Comparison of ENCODE assay signal across 10 cellular contexts in genomic region chr14:24310387-24310665, GRCh38. TPM values are rescaled to one million over a fixed set of nuclear protein-coding genes. Genes with fewer than 3 reads are reported as not detected.
DNase-seq lines count a peak whose midpoint lies in the region; ATAC-seq and TF ChIP-seq lines count a peak whose summit lies in the region.
"Had no signal": no experiment of that assay in that cellular context is flagged by ENCODE, and none has a peak within 500 bp of the region (broad histone marks: within the 10 kb centered on the region; RNA-seq: fewer than 3 reads in every experiment).

No MANE protein-coding gene starts in this region.

- peaks cover 21% of the 10 kb centered on the region for H3K36me3 Mint-ChIP-seq in T-cell

- peak overlapping the region; percentile 92 to 97 (median 95) for H3K27ac ChIP-seq in esophagus squamous epithelium
- H3K27ac ChIP-seq in sigmoid colon, result peak overlapping the region; percentile 79 to 91 (median 82)
- H3K27ac ChIP-seq in A673 (ENCODE audit: low read depth, low read length, poor library complexity, severe bottlenecking), result no peak overlapping the region

- H3K9me3 ChIP-seq in esophagus squamous epithelium (no peaks in the 10 kb centered on the region), sigmoid colon (no peaks in the 10 kb centered on the region), A673 (ENCODE audit: low read depth, low read length, poor library complexity, severe bottlenecking) (no peaks in the 10 kb centered on the region)
- H3K9me3 ChIP-seq: MG63 had no signal

- peaks cover 67 to 80% (median 69%) of the 10 kb centered on the region in 3 donors for H3K4me1 ChIP-seq in esophagus squamous epithelium
- peaks cover 0 to 31% (median 29%) of the 10 kb centered on the region in 4 donors for H3K4me1 ChIP-seq in sigmoid colon
- H3K4me1 ChIP-seq in A673 (ENCODE audit: insufficient read depth, low read length, poor library complexity, severe bottlenecking), result peaks cover 13% of the 10 kb centered on the region

- TF ChIP-seq POLR2A in esophagus squamous epithelium (IDR thresholded peaks at IDR 0.05), result no peak
- TF ChIP-seq POLR2A in sigmoid colon (IDR thresholded peaks at IDR 0.05), result no peak

- WGBS in esophagus squamous epithelium, 2 donors, result 0 to 20% methylated on average over 1 to 2 of the region's 4 CpGs
- WGBS in sigmoid colon, 2 donors, result 12 to 16% methylated on average over 4 of the region's 4 CpGs

- H3K36me3 ChIP-seq in esophagus squamous epithelium (peaks cover 0 to 27% (median 11%) of the 10 kb centered on the region in 3 donors), sigmoid colon (peaks cover 7 to 22% (median 11%) of the 10 kb centered on the region in 4 donors), A673 (ENCODE audit: insufficient read depth, low read length, poor library complexity, severe bottlenecking) (peaks cover 10% of the 10 kb centered on the region)

- DNase-seq in T-cell (no peak), esophagus squamous epithelium (lab: John Stamatoyannopoulos, UW) (no peak), sigmoid colon (no peak), MV-4-11 (lab: John Stamatoyannopoulos, UW) (no peak), A673 (ENCODE audit: low spot score) (no peak), DMS153 treated with DMSO at 0.1 percent for 48 hours (lab: John Stamatoyannopoulos, UW; ENCODE audit: unreplicated experiment) (no peak)
- DNase-seq: cerebellar nuclear complex, MG63 had no signal

- no TSS peak for BruUV-seq in A673 (replicated peaks; lab: Mats Ljungman, UMichigan)

- H3K9me3 Mint-ChIP-seq in T-cell, result no peaks in the 10 kb centered on the region

- POLR2A ChIA-PET in T-cell (lab: Charles Lee), result interaction anchor here in 1 of 2 donors (1.7 kb wide), 1 partner anchor 68 kb away, joined by 5 read pairs; the partner anchor contains the start of gene TINF2
- POLR2A ChIA-PET in A673 (lab: Charles Lee; ENCODE audit: low non-redundant PET), result no interaction called here

- peak overlapping the region; percentile 51; the same call in 1 of the 2 replicates for H3K4me3 ChIP-seq in GM08714 (ENCODE audit: low read length)
- H3K4me3 ChIP-seq in esophagus squamous epithelium, result peak overlapping the region; percentile 46 to 84 (median 62)
- H3K4me3 ChIP-seq in sigmoid colon, result peak overlapping the region; percentile 44 to 62 (median 56)
- H3K4me3 ChIP-seq in A673 (ENCODE audit: low read depth, low read length, poor library complexity, severe bottlenecking), result no peak overlapping the region
- H3K4me3 ChIP-seq: MG63 had no signal

- peak overlapping the region; percentile 87 to 91 for H3K27ac Mint-ChIP-seq in T-cell

- ATAC-seq in T-cell (replicated peaks in 1 of 4), result no peak
- no peak for ATAC-seq in HG02885 (IDR thresholded peaks at IDR 0.05; ENCODE audit: poor library complexity, unreplicated experiment)

- TF ChIP-seq CTCF in esophagus squamous epithelium (IDR thresholded peaks at IDR 0.05) (no peak), sigmoid colon (IDR thresholded peaks at IDR 0.05) (no peak), A673 (conservative IDR thresholded peaks at IDR 0.05; ENCODE audit: low read depth, low read length) (no peak)

- H3K27me3 Mint-ChIP-seq in T-cell, result no peaks in the 10 kb centered on the region

- TF ChIP-seq EP300 in sigmoid colon (IDR thresholded peaks at IDR 0.05), result no peak

- peaks cover 66 to 73% (median 72%) of the 10 kb centered on the region in 3 donors for H3K4me1 Mint-ChIP-seq in T-cell

- CTCF ChIA-PET in T-cell (lab: Charles Lee) (interaction anchor here (0.5 to 2.4 kb wide), 14 partner anchors 9 to 149 kb away, joined by 3 to 10 read pairs (median 5); partner anchors contain the start of genes IRF9 (in 1 of the 2), MDP1 (in 1 of the 2) and TINF2 (in 1 of the 2)), A673 (lab: Charles Lee) (interaction anchor here (1.1 kb wide), 1 partner anchor 121 kb away, joined by 3 read pairs; no protein-coding TSS in a partner anchor)

- intact Hi-C loops in esophagus squamous epithelium (cut with DNase I), result no loop called here
- intact Hi-C loops in sigmoid colon (cut with DNase I), result no loop called here
- intact Hi-C loops in A673 (cut with micrococcal nuclease; ENCODE audit: unreplicated experiment), result no loop called here

- H3K27me3 ChIP-seq in esophagus squamous epithelium, result no peaks in the 10 kb centered on the region
- H3K27me3 ChIP-seq in sigmoid colon, result peaks cover 0 to 4% (median 1%) of the 10 kb centered on the region in 3 donors
- no peaks in the 10 kb centered on the region for H3K27me3 ChIP-seq in A673 (replicated peaks; ENCODE audit: insufficient read depth, low read depth, low read length, poor library complexity)
- H3K27me3 ChIP-seq: MG63 had no signal

- peak overlapping the region; percentile 74 to 83 (median 77) for H3K4me3 Mint-ChIP-seq in T-cell

RNA-seq across cellular contexts. Expression of gene LTB4R2, which starts 0.4 kb away (rescaled TPM):
- total RNA-seq in T-cell, result 10 to 100 TPM; 18.6 to 25.2 (median 20.3) TPM
- 100 to 1,000 TPM in 3 of 4 donors, 10 to 100 TPM in 1; 66.0 to 169 (median 123) TPM for total RNA-seq in esophagus squamous epithelium
- total RNA-seq in sigmoid colon, result 1 to 10 TPM; 2.5 to 5.5 (median 4.3) TPM
- 1 to 10 TPM in 1 of 3 donors, under 1 TPM in 1, not detected in 1; under 0.01 to 3.9 TPM for polyA plus RNA-seq in sigmoid colon
- 7.6 and 9.0 TPM in 2 replicates for total RNA-seq in A673 (2021)

RNA-seq across cellular contexts. Expression of gene LTB4R, which starts 1.0 kb away (rescaled TPM):
- total RNA-seq in T-cell (10 to 100 TPM; 17.0 to 29.0 (median 18.0) TPM), esophagus squamous epithelium (10 to 100 TPM; 47.9 to 99.9 (median 85.4) TPM), sigmoid colon (1 to 10 TPM; 2.1 to 4.2 (median 2.9) TPM), A673 (2021) (6.6 and 8.9 TPM in 2 replicates)
- polyA plus RNA-seq in sigmoid colon, result 1 to 10 TPM in 2 of 3 donors, under 1 TPM in 1; 0.60 to 9.8 (median 2.1) TPM

RNA-seq across cellular contexts. Expression of gene CIDEB, which starts 2.5 kb away (rescaled TPM):
- 10 to 100 TPM; 13.0 to 22.8 (median 20.8) TPM for total RNA-seq in T-cell
- 10 to 100 TPM; 18.3 to 41.4 (median 30.4) TPM for total RNA-seq in esophagus squamous epithelium
- 1 to 10 TPM; 4.7 to 9.5 (median 8.0) TPM for total RNA-seq in sigmoid colon
- polyA plus RNA-seq in sigmoid colon, result 1 to 10 TPM; 7.2 to 8.6 (median 7.2) TPM
- total RNA-seq in A673 (2021), result 0.42 TPM in 1 of 2 replicates, not detected in the other

RNA-seq across cellular contexts. Expression of gene NOP9, which starts 10.7 kb away (rescaled TPM):
- 10 to 100 TPM; 29.7 to 33.2 (median 30.8) TPM for total RNA-seq in T-cell
- 10 to 100 TPM; 18.0 to 29.8 (median 25.0) TPM for total RNA-seq in esophagus squamous epithelium
- 10 to 100 TPM; 12.8 to 16.8 (median 14.9) TPM for total RNA-seq in sigmoid colon
- 10 to 100 TPM in 2 of 3 donors, 1 to 10 TPM in 1; 7.8 to 29.0 (median 11.3) TPM for polyA plus RNA-seq in sigmoid colon
- total RNA-seq in A673 (2021), result 34.0 and 37.1 TPM in 2 replicates

RNA-seq across cellular contexts. Expression of gene DHRS1, which starts 10.7 kb away (rescaled TPM):
- total RNA-seq in T-cell (10 to 100 TPM; 34.2 to 47.6 (median 39.1) TPM), esophagus squamous epithelium (100 to 1,000 TPM in 2 of 4 donors, 10 to 100 TPM in 2; 81.6 to 164 (median 101) TPM), sigmoid colon (10 to 100 TPM; 13.9 to 34.6 (median 29.3) TPM), A673 (2021) (13.3 and 14.5 TPM in 2 replicates)
- 10 to 100 TPM; 39.6 to 56.6 (median 40.8) TPM for polyA plus RNA-seq in sigmoid colon
